ENCODE assay signal across 13 cellular contexts in genomic region chr1:162899422-162900168, GRCh38. TPM values are rescaled to one million over a fixed set of nuclear protein-coding genes. Genes with fewer than 3 reads are reported as not detected.
DNase-seq lines count a peak whose midpoint lies in the region; ATAC-seq and TF ChIP-seq lines count a peak whose summit lies in the region.
"Had no signal": no experiment of that assay in that cellular context is flagged by ENCODE, and none has a peak within 500 bp of the region (broad histone marks: within the 10 kb centered on the region; RNA-seq: fewer than 3 reads in every experiment).

No MANE protein-coding gene starts in this region.

- intact Hi-C loops in left ventricle myocardium superior (cut with micrococcal nuclease), result no loop called here

- H3K4me1 ChIP-seq in ACC112 (ENCODE audit: control insufficient read depth, insufficient read depth, low read length, unreplicated experiment), result peaks cover 32% of the 10 kb centered on the region

- H3K9me3 Mint-ChIP-seq in HFFc6, result no peaks in the 10 kb centered on the region

- H3K4me3 ChIP-seq in ACC112 (ENCODE audit: low read depth, low read length) (no peak overlapping the region), coronary artery (no peak overlapping the region)
- H3K4me3 ChIP-seq: lung had no signal

- H3K36me3 Mint-ChIP-seq in HFFc6 (ENCODE audit: low read depth), result no peaks in the 10 kb centered on the region; the same call in 1 of the 2 replicates

- TF ChIP-seq CTCF in HFFc6 (IDR thresholded peaks at IDR 0.05) (no peak), coronary artery (IDR thresholded peaks at IDR 0.05) (no peak)

- peak; percentile 82 for ATAC-seq in left ventricle myocardium superior
- ATAC-seq in HG03469 (IDR thresholded peaks at IDR 0.05; ENCODE audit: unreplicated experiment), result no peak
- ATAC-seq: HepG2 had no signal

- H3K4me1 Mint-ChIP-seq in HFFc6 (ENCODE audit: low read depth), result peaks cover 58% of the 10 kb centered on the region

- H2AFZ ChIP-seq in ACC112 (ENCODE audit: low read length, unreplicated experiment), result peak overlapping the region; percentile 18

- H3K27me3 Mint-ChIP-seq in HFFc6 (ENCODE audit: insufficient read depth), result peaks cover 2% of the 10 kb centered on the region; the same call in 1 of the 2 replicates

- no peaks in the 10 kb centered on the region for H3K79me2 ChIP-seq in ACC112 (ENCODE audit: control insufficient read depth, insufficient read depth, low read length, unreplicated experiment)

- no peak overlapping the region for H3K4me3 Mint-ChIP-seq in HFFc6

- H3K27ac Mint-ChIP-seq in HFFc6, result peak overlapping the region; percentile 68

- H3K36me3 ChIP-seq in ACC112 (ENCODE audit: insufficient read depth, low read length), result no peaks in the 10 kb centered on the region

- H3K27me3 ChIP-seq in ACC112 (ENCODE audit: insufficient read depth, low read length), result no peaks in the 10 kb centered on the region

- DNase-seq in HFFc6 (peak; percentile 95), amniotic epithelial cell (ENCODE audit: low read depth) (peak; percentile 98), left ventricle myocardium superior (no peak), coronary artery (ENCODE audit: low spot score) (no peak), iPS-NIHi11 (ENCODE audit: low spot score) (no peak), activated T-cell treated with anti-CD3 and anti-CD28 coated beads for 4 hours (no peak)
- DNase-seq: GDM1, NCI-H1930, posterior cingulate gyrus had no signal

- H3K27ac ChIP-seq in ACC112 (ENCODE audit: low read depth, low read length) (peak overlapping the region; percentile 65), coronary artery (peak overlapping the region in 1 of 2 donors; percentile 71)

RNA-seq across cellular contexts. Expression of gene CCDC190, which starts 38.6 kb away (rescaled TPM):
- total RNA-seq in HFFc6 (2021; fragmentation: NEBNext Ultra II Directional; extraction: Animal tissue kit (Norgen Biotek cat#: 25700)), result under 1 TPM in 3 of 6 experiments, not detected in 3; 0.07 to 0.21 (median 0.14) TPM
- 0.62 TPM for total RNA-seq in left ventricle myocardium superior
- total RNA-seq: HepG2 had no signal

Comparison
In these comparisons a context has a peak if more than half of its experiments do, and no peak if none do; other contexts are left out.
1. DNase-seq: peak in HFFc6 (single experiment) and amniotic epithelial cell (single experiment); none in left ventricle myocardium superior (single experiment), coronary artery (single experiment), iPS-NIHi11 (single experiment) and activated T-cell treated with anti-CD3 and anti-CD28 coated beads for 4 hours (single experiment).